ENCODE assay signal across 1 cellular context in genomic region chr1:44740179-44740617, GRCh38.
TF ChIP-seq lines count a peak whose summit lies in the region.

No MANE protein-coding gene starts in this region.

TF ChIP-seq in GM23338, 12 proteins besides CTCF, POLR2A, EP300 and RAD21 (continued from another document):
- TF ChIP-seq, protein P1, sequence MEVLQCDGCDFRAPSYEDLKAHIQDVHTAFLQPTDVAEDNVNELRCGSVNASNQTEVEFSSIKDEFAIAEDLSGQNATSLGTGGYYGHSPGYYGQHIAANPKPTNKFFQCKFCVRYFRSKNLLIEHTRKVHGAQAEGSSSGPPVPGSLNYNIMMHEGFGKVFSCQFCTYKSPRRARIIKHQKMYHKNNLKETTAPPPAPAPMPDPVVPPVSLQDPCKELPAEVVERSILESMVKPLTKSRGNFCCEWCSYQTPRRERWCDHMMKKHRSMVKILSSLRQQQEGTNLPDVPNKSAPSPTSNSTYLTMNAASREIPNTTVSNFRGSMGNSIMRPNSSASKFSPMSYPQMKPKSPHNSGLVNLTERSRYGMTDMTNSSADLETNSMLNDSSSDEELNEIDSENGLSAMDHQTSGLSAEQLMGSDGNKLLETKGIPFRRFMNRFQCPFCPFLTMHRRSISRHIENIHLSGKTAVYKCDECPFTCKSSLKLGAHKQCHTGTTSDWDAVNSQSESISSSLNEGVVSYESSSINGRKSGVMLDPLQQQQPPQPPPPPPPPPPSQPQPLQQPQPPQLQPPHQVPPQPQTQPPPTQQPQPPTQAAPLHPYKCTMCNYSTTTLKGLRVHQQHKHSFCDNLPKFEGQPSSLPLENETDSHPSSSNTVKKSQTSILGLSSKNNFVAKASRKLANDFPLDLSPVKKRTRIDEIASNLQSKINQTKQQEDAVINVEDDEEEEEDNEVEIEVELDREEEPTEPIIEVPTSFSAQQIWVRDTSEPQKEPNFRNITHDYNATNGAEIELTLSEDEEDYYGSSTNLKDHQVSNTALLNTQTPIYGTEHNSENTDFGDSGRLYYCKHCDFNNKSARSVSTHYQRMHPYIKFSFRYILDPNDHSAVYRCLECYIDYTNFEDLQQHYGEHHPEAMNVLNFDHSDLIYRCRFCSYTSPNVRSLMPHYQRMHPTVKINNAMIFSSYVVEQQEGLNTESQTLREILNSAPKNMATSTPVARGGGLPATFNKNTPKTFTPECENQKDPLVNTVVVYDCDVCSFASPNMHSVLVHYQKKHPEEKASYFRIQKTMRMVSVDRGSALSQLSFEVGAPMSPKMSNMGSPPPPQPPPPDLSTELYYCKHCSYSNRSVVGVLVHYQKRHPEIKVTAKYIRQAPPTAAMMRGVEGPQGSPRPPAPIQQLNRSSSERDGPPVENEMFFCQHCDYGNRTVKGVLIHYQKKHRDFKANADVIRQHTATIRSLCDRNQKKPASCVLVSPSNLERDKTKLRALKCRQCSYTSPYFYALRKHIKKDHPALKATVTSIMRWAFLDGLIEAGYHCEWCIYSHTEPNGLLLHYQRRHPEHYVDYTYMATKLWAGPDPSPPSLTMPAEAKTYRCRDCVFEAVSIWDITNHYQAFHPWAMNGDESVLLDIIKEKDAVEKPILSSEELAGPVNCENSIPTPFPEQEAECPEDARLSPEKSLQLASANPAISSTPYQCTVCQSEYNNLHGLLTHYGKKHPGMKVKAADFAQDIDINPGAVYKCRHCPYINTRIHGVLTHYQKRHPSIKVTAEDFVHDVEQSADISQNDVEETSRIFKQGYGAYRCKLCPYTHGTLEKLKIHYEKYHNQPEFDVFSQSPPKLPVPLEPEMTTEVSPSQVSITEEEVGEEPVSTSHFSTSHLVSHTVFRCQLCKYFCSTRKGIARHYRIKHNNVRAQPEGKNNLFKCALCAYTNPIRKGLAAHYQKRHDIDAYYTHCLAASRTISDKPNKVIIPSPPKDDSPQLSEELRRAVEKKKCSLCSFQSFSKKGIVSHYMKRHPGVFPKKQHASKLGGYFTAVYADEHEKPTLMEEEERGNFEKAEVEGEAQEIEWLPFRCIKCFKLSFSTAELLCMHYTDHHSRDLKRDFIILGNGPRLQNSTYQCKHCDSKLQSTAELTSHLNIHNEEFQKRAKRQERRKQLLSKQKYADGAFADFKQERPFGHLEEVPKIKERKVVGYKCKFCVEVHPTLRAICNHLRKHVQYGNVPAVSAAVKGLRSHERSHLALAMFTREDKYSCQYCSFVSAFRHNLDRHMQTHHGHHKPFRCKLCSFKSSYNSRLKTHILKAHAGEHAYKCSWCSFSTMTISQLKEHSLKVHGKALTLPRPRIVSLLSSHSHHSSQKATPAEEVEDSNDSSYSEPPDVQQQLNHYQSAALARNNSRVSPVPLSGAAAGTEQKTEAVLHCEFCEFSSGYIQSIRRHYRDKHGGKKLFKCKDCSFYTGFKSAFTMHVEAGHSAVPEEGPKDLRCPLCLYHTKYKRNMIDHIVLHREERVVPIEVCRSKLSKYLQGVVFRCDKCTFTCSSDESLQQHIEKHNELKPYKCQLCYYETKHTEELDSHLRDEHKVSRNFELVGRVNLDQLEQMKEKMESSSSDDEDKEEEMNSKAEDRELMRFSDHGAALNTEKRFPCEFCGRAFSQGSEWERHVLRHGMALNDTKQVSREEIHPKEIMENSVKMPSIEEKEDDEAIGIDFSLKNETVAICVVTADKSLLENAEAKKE (CRISPR knock-in tag; IDR thresholded peaks at IDR 0.05): no peak
